Comparison of ENCODE assay signal across 8 cellular contexts in genomic region chr9:124940894-124941688, GRCh38. TPM values are rescaled to one million over a fixed set of nuclear protein-coding genes. Genes with fewer than 3 reads are reported as not detected.
DNase-seq lines count a peak whose midpoint lies in the region; ATAC-seq and TF ChIP-seq lines count a peak whose summit lies in the region.

A gene with protein sequence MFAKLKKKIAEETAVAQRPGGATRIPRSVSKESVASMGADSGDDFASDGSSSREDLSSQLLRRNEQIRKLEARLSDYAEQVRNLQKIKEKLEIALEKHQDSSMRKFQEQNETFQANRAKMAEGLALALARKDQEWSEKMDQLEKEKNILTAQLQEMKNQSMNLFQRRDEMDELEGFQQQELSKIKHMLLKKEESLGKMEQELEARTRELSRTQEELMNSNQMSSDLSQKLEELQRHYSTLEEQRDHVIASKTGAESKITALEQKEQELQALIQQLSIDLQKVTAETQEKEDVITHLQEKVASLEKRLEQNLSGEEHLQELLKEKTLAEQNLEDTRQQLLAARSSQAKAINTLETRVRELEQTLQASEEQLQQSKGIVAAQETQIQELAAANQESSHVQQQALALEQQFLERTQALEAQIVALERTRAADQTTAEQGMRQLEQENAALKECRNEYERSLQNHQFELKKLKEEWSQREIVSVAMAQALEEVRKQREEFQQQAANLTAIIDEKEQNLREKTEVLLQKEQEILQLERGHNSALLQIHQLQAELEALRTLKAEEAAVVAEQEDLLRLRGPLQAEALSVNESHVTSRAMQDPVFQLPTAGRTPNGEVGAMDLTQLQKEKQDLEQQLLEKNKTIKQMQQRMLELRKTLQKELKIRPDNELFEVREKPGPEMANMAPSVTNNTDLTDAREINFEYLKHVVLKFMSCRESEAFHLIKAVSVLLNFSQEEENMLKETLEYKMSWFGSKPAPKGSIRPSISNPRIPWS (minus strand): TSS chr9:124941083. CDS start chr9:124938711, 2,372 bp downstream.

- 0% methylated on average over 10 of the region's 71 CpGs for WGBS in right lobe of liver (ENCODE audit: insufficient coverage, low coverage, low lambda C conversion rate, missing lambda C conversion rate)

- H3K27ac Mint-ChIP-seq in CD4-positive, CD25-positive, alpha-beta regulatory T cell = peak within 1 kb of the TSS; percentile 92 to 98 (median 96)
- peak within 1 kb of the TSS; percentile 97 for H3K27ac Mint-ChIP-seq in activated CD4-positive, alpha-beta memory T cell treated with anti-CD3 and anti-CD28 coated beads, Interleukin-2, amount 10 ng/mL, durations not matched to agents 7 days and 5 days

- no peaks in the 10 kb centered on the region for H3K9me3 ChIP-seq in CD4-positive, CD25-positive, alpha-beta regulatory T cell (ENCODE audit: control insufficient read depth in 2 of 2, low read length in 2 of 2)
- no peaks in the 10 kb centered on the region for H3K9me3 ChIP-seq in right lobe of liver

- H3K9me3 Mint-ChIP-seq in CD4-positive, CD25-positive, alpha-beta regulatory T cell = no peaks in the 10 kb centered on the region
- H3K9me3 Mint-ChIP-seq in activated CD4-positive, alpha-beta memory T cell treated with anti-CD3 and anti-CD28 coated beads, Interleukin-2, amount 10 ng/mL, durations not matched to agents 7 days and 5 days = no peaks in the 10 kb centered on the region

- peaks cover 19% of the 10 kb centered on the region for H3K4me1 ChIP-seq in CD4-positive, CD25-positive, alpha-beta regulatory T cell (ENCODE audit: control insufficient read depth, insufficient read depth, low read length, poor library complexity, severe bottlenecking)
- peaks cover 0 to 11% (median 0%) of the 10 kb centered on the region in 4 donors for H3K4me1 ChIP-seq in right lobe of liver

- CTCF ChIA-PET in activated CD4-positive, alpha-beta memory T cell treated with anti-CD3 and anti-CD28 coated beads, Interleukin-2, amount 10 ng/mL, durations not matched to agents 7 days and 5 days (lab: Charles Lee) = interaction anchor here (1.0 to 1.6 kb wide), 3 partner anchors 13 to 202 kb away, joined by 3 to 11 read pairs (median 4); partner anchors contain the start of gene SCAI

- peak in 27 of 56 donors; percentile 5 to 58 (median 28) for TF ChIP-seq CTCF in dorsolateral prefrontal cortex (IDR thresholded peaks at IDR 0.05 in 54 of 56, conservative IDR thresholded peaks at IDR 0.05 in 2 of 56; ENCODE audit: low read depth in 1 of 56, partially characterized antibody in 56 of 56)
- TF ChIP-seq CTCF in right lobe of liver (IDR thresholded peaks at IDR 0.05) = peak in 1 of 4 donors; percentile 2

- no peaks in the 10 kb centered on the region for H3K27me3 ChIP-seq in CD4-positive, CD25-positive, alpha-beta regulatory T cell (ENCODE audit: control insufficient read depth, insufficient read depth, low read length)
- H3K27me3 ChIP-seq in dorsolateral prefrontal cortex (no peaks in the 10 kb centered on the region), right lobe of liver (no peaks in the 10 kb centered on the region)

- intact Hi-C loops in dorsolateral prefrontal cortex (cut with DNase I) (loop anchor here (2.0 to 5.0 kb wide), 5 partner anchors 79 to 301 kb away; partner anchors contain the start of genes ARPC5L (in 2 of the 2), PPP6C (in 2 of the 2), RPL35 (in 2 of the 2) and SCAI (in 2 of the 2)), right lobe of liver (cut with DNase I) (no loop called here)

- H3K36me3 Mint-ChIP-seq in CD4-positive, CD25-positive, alpha-beta regulatory T cell = peaks cover 3% of the 10 kb centered on the region
- H3K36me3 Mint-ChIP-seq in activated CD4-positive, alpha-beta memory T cell treated with anti-CD3 and anti-CD28 coated beads, Interleukin-2, amount 10 ng/mL, durations not matched to agents 7 days and 5 days (ENCODE audit: low read depth) = peaks cover 31% of the 10 kb centered on the region

- peak within 1 kb of the TSS; percentile 95 for H3K27ac ChIP-seq in CD4-positive, CD25-positive, alpha-beta regulatory T cell (ENCODE audit: insufficient read depth, low read length, poor library complexity, severe bottlenecking)
- peak within 1 kb of the TSS; percentile 63 to 99 (median 96) for H3K27ac ChIP-seq in dorsolateral prefrontal cortex
- peak within 1 kb of the TSS; percentile 91 to 97 (median 97) for H3K27ac ChIP-seq in right lobe of liver

- peak within 1 kb of the TSS; percentile 91 to 97 (median 96) for H3K4me3 Mint-ChIP-seq in CD4-positive, CD25-positive, alpha-beta regulatory T cell
- H3K4me3 Mint-ChIP-seq in activated CD4-positive, alpha-beta memory T cell treated with anti-CD3 and anti-CD28 coated beads, Interleukin-2, amount 10 ng/mL, durations not matched to agents 7 days and 5 days = peak within 1 kb of the TSS; percentile 97

- peak within 1 kb of the TSS; percentile 90 for H3K4me3 ChIP-seq in CD4-positive, CD25-positive, alpha-beta regulatory T cell (ENCODE audit: low read depth, low read length)
- H3K4me3 ChIP-seq in dorsolateral prefrontal cortex = peak within 1 kb of the TSS; percentile 58 to 100 (median 95)
- H3K4me3 ChIP-seq in right lobe of liver = peak within 1 kb of the TSS; percentile 75 to 92 (median 86)

- DNase-seq in CD4-positive, CD25-positive, alpha-beta regulatory T cell = peak; percentile 93 to 95 (median 95)
- DNase-seq in NCI-H82 (lab: John Stamatoyannopoulos, UW) (peak; percentile 96), dorsolateral prefrontal cortex (peak; percentile 87 to 95 (median 92)), right lobe of liver (peak; percentile 97 to 98 (median 97))
- peak; percentile 94 for DNase-seq in activated CD4-positive, alpha-beta memory T cell treated with anti-CD3 and anti-CD28 coated beads, Interleukin-2, amount 10 ng/mL, durations not matched to agents 7 days and 5 days
- peak; percentile 92 for DNase-seq in stimulated activated CD4-positive, alpha-beta T cell treated with anti-CD3 and anti-CD28 coated beads, Interleukin-4, amount 100 ng/mL, for 24 hours

- POLR2A ChIA-PET in activated CD4-positive, alpha-beta memory T cell treated with anti-CD3 and anti-CD28 coated beads, Interleukin-2, amount 10 ng/mL, durations not matched to agents 7 days and 5 days (lab: Charles Lee) = interaction anchor here (0.8 to 2.2 kb wide), 16 partner anchors 9 to 321 kb away, joined by 3 to 29 read pairs (median 7); partner anchors contain the start of genes ARPC5L, HSPA5, PPP6C and RPL35

- H3K27me3 Mint-ChIP-seq in CD4-positive, CD25-positive, alpha-beta regulatory T cell = no peaks in the 10 kb centered on the region
- H3K27me3 Mint-ChIP-seq in activated CD4-positive, alpha-beta memory T cell treated with anti-CD3 and anti-CD28 coated beads, Interleukin-2, amount 10 ng/mL, durations not matched to agents 7 days and 5 days = no peaks in the 10 kb centered on the region

- peak; percentile 85 to 88 for ATAC-seq in CD4-positive, CD25-positive, alpha-beta regulatory T cell (ENCODE audit: low read depth in 2 of 2)
- ATAC-seq in GM19438 (IDR thresholded peaks at IDR 0.05; ENCODE audit: low read depth, unreplicated experiment) (peak; percentile 79), HG03571 (IDR thresholded peaks at IDR 0.05; ENCODE audit: unreplicated experiment) (peak; percentile 71), right lobe of liver (peak; percentile 92 to 97 (median 92))

- peaks cover 10% of the 10 kb centered on the region for H3K36me3 ChIP-seq in CD4-positive, CD25-positive, alpha-beta regulatory T cell (ENCODE audit: control insufficient read depth, insufficient read depth, low read length)
- H3K36me3 ChIP-seq in right lobe of liver = peaks cover 0 to 19% (median 4%) of the 10 kb centered on the region in 4 donors

- H3K4me1 Mint-ChIP-seq in CD4-positive, CD25-positive, alpha-beta regulatory T cell = peaks cover 18 to 43% (median 33%) of the 10 kb centered on the region in 4 donors
- H3K4me1 Mint-ChIP-seq in activated CD4-positive, alpha-beta memory T cell treated with anti-CD3 and anti-CD28 coated beads, Interleukin-2, amount 10 ng/mL, durations not matched to agents 7 days and 5 days = peaks cover 31% of the 10 kb centered on the region

- peak; percentile 95 for TF ChIP-seq POLR2A in right lobe of liver (IDR thresholded peaks at IDR 0.05)

RNA-seq across cellular contexts. Expression of the gene that starts here (rescaled TPM):
- total RNA-seq in CD4-positive, CD25-positive, alpha-beta regulatory T cell = 29.1 TPM
- polyA plus RNA-seq in CD4-positive, CD25-positive, alpha-beta regulatory T cell = 1 to 10 TPM; 4.8 to 7.5 (median 6.3) TPM
- 10 to 100 TPM; 18.0 to 19.7 TPM for total RNA-seq in activated CD4-positive, alpha-beta memory T cell treated with anti-CD3 and anti-CD28 coated beads, Interleukin-2, amount 10 ng/mL, durations not matched to agents 7 days and 5 days
- total RNA-seq in dorsolateral prefrontal cortex = 10 to 100 TPM; 16.5 to 38.0 (median 25.8) TPM
- 10 to 100 TPM; 10.2 to 16.2 (median 12.5) TPM for total RNA-seq in right lobe of liver

Comparison
In these comparisons a context has a peak if more than half of its experiments do, and no peak if none do; other contexts are left out.
1. Peak in every context shown above with its lines: DNase-seq, ATAC-seq, H3K4me3 ChIP-seq and H3K27ac ChIP-seq.
2. intact Hi-C loops: an anchor here in dorsolateral prefrontal cortex (2.0 to 5.0 kb wide); none called in right lobe of liver.